In genomic region chr1:32953495-32953894, GRCh38 we compare ENCODE assay signal across 13 cellular contexts. TPM values are rescaled to one million over a fixed set of nuclear protein-coding genes. Genes with fewer than 3 reads are reported as not detected.
DNase-seq lines count a peak whose midpoint lies in the region; ATAC-seq, FAIRE-seq and TF ChIP-seq lines count a peak whose summit lies in the region.
"Had no signal": no experiment of that assay in that cellular context is flagged by ENCODE, and none has a peak within 500 bp of the region (broad histone marks: within the 10 kb centered on the region; RNA-seq: fewer than 3 reads in every experiment).

No MANE protein-coding gene starts in this region.

- H3K27me3 ChIP-seq in IMR-90 (ENCODE audit: control insufficient read depth, insufficient read depth, low read length) (no peaks in the 10 kb centered on the region), adipocyte (replicated peaks; ENCODE audit: control insufficient read depth, insufficient read depth, low read length) (no peaks in the 10 kb centered on the region), keratinocyte (ENCODE audit: control insufficient read depth, extremely low read depth, insufficient read depth, low read length) (no peaks in the 10 kb centered on the region)
- H3K27me3 ChIP-seq: Peyer's patch, upper lobe of right lung had no signal

- H3K9me1 ChIP-seq in IMR-90 (ENCODE audit: insufficient read depth, low read length) (0 out of 2 replicates have a peak, but pooled peaks cover 3% of the 10 kb centered on the region), keratinocyte (ENCODE audit: control insufficient read depth, extremely low read depth, insufficient read depth, low read length) (peaks cover 5% of the 10 kb centered on the region)

- H3K4me3 ChIP-seq in IMR-90 (ENCODE audit: insufficient read depth, low read depth, low read length) (no peak overlapping the region), adipocyte (ENCODE audit: low read length) (no peak overlapping the region), keratinocyte (ENCODE audit: control insufficient read depth in 2 of 3, extremely low read depth in 1 of 3, insufficient read depth in 2 of 3, low read depth in 1 of 3, low read length in 3 of 3) (no peak overlapping the region)
- H3K4me3 ChIP-seq: Peyer's patch, upper lobe of right lung had no signal

- FAIRE-seq in keratinocyte (lab: Jason Lieb, UNC): peak; percentile 55

- intact Hi-C loops in IMR-90 (cut with micrococcal nuclease): no loop called here

- H3K36me3 ChIP-seq in IMR-90 (ENCODE audit: control insufficient read depth, insufficient read depth, low read length) (no peaks in the 10 kb centered on the region), adipocyte (ENCODE audit: control insufficient read depth, insufficient read depth, low read length, severe bottlenecking) (no peaks in the 10 kb centered on the region), keratinocyte (ENCODE audit: control insufficient read depth in 2 of 2, extremely low read depth in 1 of 2, insufficient read depth in 2 of 2, low read length in 2 of 2) (peaks cover 2 to 9% of the 10 kb centered on the region in 2 experiments)
- H3K36me3 ChIP-seq: upper lobe of right lung had no signal

- peak; percentile 30 for DNase-seq in CD1c-positive myeloid dendritic cell (ENCODE audit: extremely low spot score)
- peak; percentile 77 for DNase-seq in IMR-90
- DNase-seq in adipocyte (ENCODE audit: low read depth): peak; percentile 25
- DNase-seq in keratinocyte (ENCODE audit: low read depth, low spot score): no peak
- DNase-seq in NCI-H2081 (lab: John Stamatoyannopoulos, UW): no peak
- DNase-seq in UCSD-AML1 (lab: John Stamatoyannopoulos, UW; ENCODE audit: unreplicated experiment): no peak
- no peak for DNase-seq in AG08396 (ENCODE audit: low spot score)
- DNase-seq: CD8-positive, alpha-beta T cell; H9; Peyer's patch; upper lobe of right lung had no signal

- no peak overlapping the region for H2BK15ac ChIP-seq in IMR-90 (ENCODE audit: low read depth, low read length)

- no peak overlapping the region for H2BK5ac ChIP-seq in IMR-90 (ENCODE audit: low read depth, low read length, poor library complexity, severe bottlenecking)

- no TSS peak for BruUV-seq in IMR-90 (replicated peaks; lab: Mats Ljungman, UMichigan)

- CTCF ChIA-PET in IMR-90 (lab: Yijun Ruan, JAX): interaction anchor here (0.7 kb wide), 1 partner anchor 60 kb away, joined by 5 read pairs; no protein-coding TSS in a partner anchor

- in situ Hi-C loops in IMR-90 (cut with MboI; ENCODE audit: low sequenced_read_pairs): no loop called here

- H2AK9ac ChIP-seq in IMR-90 (replicated peaks; ENCODE audit: low read depth, low read length, poor library complexity): no peak overlapping the region

- no peaks in the 10 kb centered on the region for H3K9me3 ChIP-seq in IMR-90 (ENCODE audit: control insufficient read depth, insufficient read depth, low read length)
- H3K9me3 ChIP-seq in adipocyte (ENCODE audit: control insufficient read depth, low read length): no peaks in the 10 kb centered on the region
- no peaks in the 10 kb centered on the region for H3K9me3 ChIP-seq in keratinocyte (ENCODE audit: control insufficient read depth, low read depth, low read length)
- H3K9me3 ChIP-seq: Peyer's patch, upper lobe of right lung had no signal

- no peak overlapping the region for H4K91ac ChIP-seq in IMR-90 (ENCODE audit: insufficient read depth, low read depth, low read length)

- no peak overlapping the region for H3K14ac ChIP-seq in IMR-90 (replicated peaks; ENCODE audit: low read depth, low read length)

- peaks cover 84% of the 10 kb centered on the region for H3K79me2 ChIP-seq in keratinocyte (ENCODE audit: control insufficient read depth, insufficient read depth, low read length)

- POLR2A ChIA-PET in IMR-90 (lab: Charles Lee; ENCODE audit: unreplicated experiment): no interaction called here

- ATAC-seq in IMR-90 (ENCODE audit: low read depth) (peak; percentile 46), HG02571 (IDR thresholded peaks at IDR 0.05; ENCODE audit: unreplicated experiment) (no peak)
- ATAC-seq: CD8-positive, alpha-beta T cell; upper lobe of right lung had no signal

- H3K9ac ChIP-seq in IMR-90 (ENCODE audit: low read depth, low read length) (no peak overlapping the region), adipocyte (ENCODE audit: low read length) (no peak overlapping the region), keratinocyte (ENCODE audit: control insufficient read depth, extremely low read depth, insufficient read depth, low read length) (peak overlapping the region; percentile 43)
- H3K9ac ChIP-seq: KMS-11 had no signal

- peaks cover 32 to 55% of the 10 kb centered on the region in 2 experiments for H3K79me1 ChIP-seq in IMR-90 (ENCODE audit: low read depth in 1 of 2, low read length in 2 of 2)

- H3K4me2 ChIP-seq in IMR-90 (ENCODE audit: low read depth, low read length): no peak overlapping the region
- peak overlapping the region; percentile 49 for H3K4me2 ChIP-seq in keratinocyte (ENCODE audit: control insufficient read depth, extremely low read depth, insufficient read depth, low read depth, low read length)
- H3K4me2 ChIP-seq: KMS-11 had no signal

- dilution Hi-C loops in IMR-90 (cut with HindIII; ENCODE audit: low sequenced_read_pairs, unreplicated experiment): no loop called here
- dilution Hi-C loops in keratinocyte (cut with MboI; ENCODE audit: extremely low pct_ligation_motif_present, low sequenced_read_pairs): no loop called here

- H4K20me1 ChIP-seq in IMR-90 (ENCODE audit: insufficient read depth, low read length): peaks cover 17% of the 10 kb centered on the region; the same call in 1 of the 2 replicates
- H4K20me1 ChIP-seq in keratinocyte (ENCODE audit: control insufficient read depth, extremely low read depth, insufficient read depth, low read length): peaks cover 11% of the 10 kb centered on the region

- H3K4ac ChIP-seq in IMR-90 (ENCODE audit: low read depth, low read length): no peak overlapping the region

- H3K23ac ChIP-seq in IMR-90 (ENCODE audit: low read depth, low read length): no peak overlapping the region

- peaks cover 5% of the 10 kb centered on the region for H3K4me1 ChIP-seq in IMR-90 (ENCODE audit: control insufficient read depth, insufficient read depth, low read length)
- H3K4me1 ChIP-seq in adipocyte (ENCODE audit: control insufficient read depth, insufficient read depth, low read length): peaks cover 12% of the 10 kb centered on the region
- peaks cover 39% of the 10 kb centered on the region for H3K4me1 ChIP-seq in keratinocyte (ENCODE audit: control insufficient read depth, extremely low read depth, insufficient read depth, low read length)

- no peak overlapping the region for H2AK5ac ChIP-seq in IMR-90 (ENCODE audit: low read depth, low read length)

- TF ChIP-seq CTCF in IMR-90 (conservative IDR thresholded peaks at IDR 0.05; ENCODE audit: low read depth, low read length) (no peak), keratinocyte (optimal IDR thresholded peaks at IDR 0.05 in 1 of 3, IDR thresholded peaks at IDR 0.05 in 1 of 3, conservative IDR thresholded peaks at IDR 0.05 in 1 of 3; ENCODE audit: extremely low read depth in 1 of 3, insufficient read depth in 2 of 3, low read length in 3 of 3) (no peak)

- H2AFZ ChIP-seq in IMR-90 (replicated peaks; ENCODE audit: low read length, poor library complexity) (no peak overlapping the region), keratinocyte (ENCODE audit: control insufficient read depth, low read length) (no peak overlapping the region)

- no peak overlapping the region for H3K18ac ChIP-seq in IMR-90 (ENCODE audit: low read depth, low read length)

- no peak for TF ChIP-seq RAD21 in IMR-90 (IDR thresholded peaks at IDR 0.05; ENCODE audit: low read length)

- no peak for TF ChIP-seq POLR2A in IMR-90 (IDR thresholded peaks at IDR 0.05; ENCODE audit: low read depth, low read length)

- H4K8ac ChIP-seq in IMR-90 (ENCODE audit: low read depth in 2 of 2, low read length in 2 of 2): no peak overlapping the region

- H4K5ac ChIP-seq in IMR-90 (ENCODE audit: low read depth, low read length): no peak overlapping the region

- no peak overlapping the region for H2BK20ac ChIP-seq in IMR-90 (ENCODE audit: low read depth, low read length)

- no peak overlapping the region for H3K27ac ChIP-seq in IMR-90 (ENCODE audit: insufficient read depth, low read length)
- peak overlapping the region; percentile 75 for H3K27ac ChIP-seq in keratinocyte (ENCODE audit: control insufficient read depth, insufficient read depth, low read length)
- H3K27ac ChIP-seq: KMS-11, Peyer's patch, upper lobe of right lung had no signal

- WGBS in IMR-90 (ENCODE audit: extremely low coverage in 2 of 2, insufficient read length in 1 of 2), 2 experiments: no CpG with 5 or more reads among the region's 1 CpG

- H2BK120ac ChIP-seq in IMR-90 (ENCODE audit: low read depth, low read length): no peak overlapping the region

- no peak overlapping the region for H3K56ac ChIP-seq in IMR-90 (ENCODE audit: extremely low read depth, insufficient read depth, low read length)

TF ChIP-seq in IMR-90, 13 proteins besides CTCF, POLR2A, EP300 and RAD21 (continues in another document):
- 0 out of 2 replicates have a peak, but pooled peaks have one; percentile 7 for TF ChIP-seq FOS (IDR thresholded peaks at IDR 0.05; ENCODE audit: low read depth, low read length)

RNA-seq across cellular contexts. Expression of gene RNF19B, which starts 11.1 kb away (rescaled TPM):
- 9.2 and 10.0 TPM in 2 replicates for total RNA-seq in IMR-90 (2012; rRNA removed)
- polyA plus RNA-seq in IMR-90 (2012; rRNA removed) (11.4 and 11.6 TPM in 2 replicates), keratinocyte (31.8 to 48.3 TPM (median 33.5 TPM) in 3 replicates)
- 9.2 and 10.4 TPM in 2 replicates for polyA plus RNA-seq in IMR-90 (2012; cell fraction: cytosol; rRNA removed)
- 6.9 and 12.0 TPM in 2 replicates for polyA plus RNA-seq in IMR-90 (2012; cell fraction: nucleus; rRNA removed; ENCODE audit: low replicate concordance)
- polyA plus RNA-seq in keratinocyte (2011; ENCODE audit: low read depth): 18.9 TPM
- polyA plus RNA-seq in keratinocyte (2011; cell fraction: cytosol; rRNA removed): 31.1 and 31.5 TPM in 2 replicates
- 26.6 and 29.0 TPM in 2 replicates for polyA plus RNA-seq in keratinocyte (2011; cell fraction: nucleus; rRNA removed)
- polyA plus RNA-seq in keratinocyte (2012; ENCODE audit: low replicate concordance): 31.3 and 36.7 TPM in 2 replicates
- polyA minus RNA-seq in keratinocyte: 31.8 to 54.8 TPM (median 49.1 TPM) in 3 replicates
- polyA minus RNA-seq in keratinocyte (2011; cell fraction: cytosol; rRNA and poly(A)+ RNA removed): 45.1 TPM
- polyA minus RNA-seq in keratinocyte (2011; cell fraction: nucleus; rRNA and poly(A)+ RNA removed): 20.4 and 24.8 TPM in 2 replicates

RNA-seq across cellular contexts. Expression of gene TMEM54, which starts 52.3 kb away (rescaled TPM):
- total RNA-seq in IMR-90 (2012; rRNA removed): 25.5 and 33.1 TPM in 2 replicates
- 75.2 and 82.4 TPM in 2 replicates for polyA plus RNA-seq in IMR-90 (2012; rRNA removed)
- polyA plus RNA-seq in IMR-90 (2012; cell fraction: cytosol; rRNA removed): 49.6 and 120 TPM in 2 replicates
- polyA plus RNA-seq in IMR-90 (2012; cell fraction: nucleus; rRNA removed; ENCODE audit: low replicate concordance): 20.6 and 49.4 TPM in 2 replicates
- polyA plus RNA-seq in keratinocyte: 59.4 to 125 TPM (median 109 TPM) in 3 replicates
- 26.0 TPM for polyA plus RNA-seq in keratinocyte (2011; ENCODE audit: low read depth)
- polyA plus RNA-seq in keratinocyte (2011; cell fraction: cytosol; rRNA removed): 129 and 227 TPM in 2 replicates
- 39.2 and 55.8 TPM in 2 replicates for polyA plus RNA-seq in keratinocyte (2011; cell fraction: nucleus; rRNA removed)
- 133 and 154 TPM in 2 replicates for polyA plus RNA-seq in keratinocyte (2012; ENCODE audit: low replicate concordance)
- 109 to 222 TPM (median 141 TPM) in 3 replicates for polyA minus RNA-seq in keratinocyte
- 141 TPM for polyA minus RNA-seq in keratinocyte (2011; cell fraction: cytosol; rRNA and poly(A)+ RNA removed)
- 17.9 and 19.2 TPM in 2 replicates for polyA minus RNA-seq in keratinocyte (2011; cell fraction: nucleus; rRNA and poly(A)+ RNA removed)
- total RNA-seq: CD8-positive, alpha-beta T cell had no signal

Comparison
In these comparisons a context has a peak if more than half of its experiments do, and no peak if none do; other contexts are left out.
1. DNase-seq: peak in CD1c-positive myeloid dendritic cell (single experiment), IMR-90 (single experiment) and adipocyte (single experiment); none in keratinocyte (single experiment), NCI-H2081 (0 of 2), UCSD-AML1 (single experiment) and AG08396 (single experiment).